14 cellular contexts compared by ENCODE assay signal in genomic region chr3:175274474-175275218, GRCh38.
A peak's percentile ranks its signal among the peaks of the same experiment; 100 is the strongest.
DNase-seq lines count a peak whose midpoint lies in the region; ATAC-seq and TF ChIP-seq lines count a peak whose summit lies in the region.
"Had no signal": no experiment of that assay in that cellular context is flagged by ENCODE, and none has a peak within 500 bp of the region (broad histone marks: within the 10 kb centered on the region; RNA-seq: fewer than 3 reads in every experiment).

No MANE protein-coding gene starts in this region.

- DNase-seq in GM10248 (ENCODE audit: extremely low spot score) (peak; percentile 23), NCI-H2196 (lab: John Stamatoyannopoulos, UW; ENCODE audit: unreplicated experiment) (peak; percentile 28), GM19238 (ENCODE audit: insufficient read length, low spot score) (no peak), NCI-H1092 (lab: John Stamatoyannopoulos, UW) (no peak)
- DNase-seq in stimulated activated CD4-positive, alpha-beta T cell treated with anti-CD3 and anti-CD28 coated beads, Interleukin-2, amount 100 ng/mL, for 48 hours = no peak
- DNase-seq: activated CD4-positive, alpha-beta T cell treated with anti-CD3 and anti-CD28 coated beads for 4 hours; mucosa of descending colon; psoas muscle; stimulated activated CD4-positive, alpha-beta T cell treated with anti-CD3 and anti-CD28 coated beads, Interleukin-4, amount 100 ng/mL, for 4 hours; stimulated activated naive CD8-positive, alpha-beta T cell treated with anti-CD3 and anti-CD28 coated beads, Interleukin-15, amount 100 ng/mL, for 72 hours; SW 1271 had no signal

- CTCF ChIA-PET in GM10248 (lab: Yijun Ruan, JAX) = interaction anchor here (2.2 kb wide), 1 partner anchor 8 kb away, joined by 7 read pairs; no protein-coding TSS in a partner anchor

- POLR2A ChIA-PET in GM10248 (lab: Yijun Ruan, JAX) = interaction anchor here (0.8 kb wide), 1 partner anchor 35 kb away, joined by 4 read pairs; no protein-coding TSS in a partner anchor

- ATAC-seq in GM18907 (IDR thresholded peaks at IDR 0.05; ENCODE audit: unreplicated experiment) (peak; percentile 69), HG02798 (IDR thresholded peaks at IDR 0.05; ENCODE audit: poor library complexity, unreplicated experiment) (peak; percentile 65), HG02840 (IDR thresholded peaks at IDR 0.05; ENCODE audit: low FRiP score, unreplicated experiment) (no peak)
- ATAC-seq: mucosa of descending colon; psoas muscle; stimulated activated naive CD8-positive, alpha-beta T cell treated with anti-CD3 and anti-CD28 coated beads, Interleukin-15, amount 100 ng/mL, for 72 hours had no signal

- TF ChIP-seq CTCF in GM10248 (IDR thresholded peaks at IDR 0.05; ENCODE audit: control extremely low read depth, extremely low read depth, low read depth, missing control alignments) = no peak

Comparison
In these comparisons a context has a peak if more than half of its experiments do, and no peak if none do; other contexts are left out.
1. DNase-seq: peak in GM10248 (single experiment) and NCI-H2196 (single experiment); none in GM19238 (single experiment), NCI-H1092 (single experiment) and stimulated activated CD4-positive, alpha-beta T cell treated with anti-CD3 and anti-CD28 coated beads, Interleukin-2, amount 100 ng/mL, for 48 hours (0 of 2).